ENCODE assay signal across 23 cellular contexts in genomic region chr6:78561015-78561414, GRCh38.
DNase-seq lines count a peak whose midpoint lies in the region; ATAC-seq and TF ChIP-seq lines count a peak whose summit lies in the region.
"Had no signal": no experiment of that assay in that cellular context is flagged by ENCODE, and none has a peak within 500 bp of the region (broad histone marks: within the 10 kb centered on the region; RNA-seq: fewer than 3 reads in every experiment).

No MANE protein-coding gene starts in this region.

- H3K9me3 ChIP-seq in mucosa of descending colon: peaks cover 5% of the 10 kb centered on the region

- H3K4me1 ChIP-seq in foreskin keratinocyte: no peaks in the 10 kb centered on the region
- no peaks in the 10 kb centered on the region for H3K4me1 ChIP-seq in mucosa of descending colon (ENCODE audit: low read depth)

- no peak overlapping the region for H3K27ac ChIP-seq in foreskin keratinocyte
- H3K27ac ChIP-seq: HL-60 had no signal

- H3K4me1 Mint-ChIP-seq in activated T-cell treated with anti-CD3 and anti-CD28 coated beads, Interleukin-2, amount 50 U/mL, for 4 hours (ENCODE audit: low read depth): no peaks in the 10 kb centered on the region

- H3K36me3 Mint-ChIP-seq in activated T-cell treated with anti-CD3 and anti-CD28 coated beads, Interleukin-2, amount 50 U/mL, for 4 hours (ENCODE audit: insufficient read depth): no peaks in the 10 kb centered on the region
- H3K36me3 Mint-ChIP-seq: CD8-positive, alpha-beta T cell had no signal

- H3K27me3 Mint-ChIP-seq in activated T-cell treated with anti-CD3 and anti-CD28 coated beads, Interleukin-2, amount 50 U/mL, for 4 hours (ENCODE audit: low read depth): no peaks in the 10 kb centered on the region

- no peaks in the 10 kb centered on the region for H3K27me3 ChIP-seq in foreskin keratinocyte

- DNase-seq in EL (peak; percentile 15), M059J (ENCODE audit: low read depth) (peak; percentile 34), choroid plexus epithelial cell (ENCODE audit: low read depth) (peak; percentile 13), foreskin keratinocyte (peak in 1 of 2 donors; percentile 20), mucosa of descending colon (no peak), hepatic stellate cell (ENCODE audit: low spot score) (no peak)
- DNase-seq in activated T-cell treated with anti-CD3 and anti-CD28 coated beads, Interleukin-2, amount 50 U/mL, for 4 hours: no peak
- DNase-seq in stimulated activated CD4-positive, alpha-beta T cell treated with anti-CD3 and anti-CD28 coated beads, Interleukin-15, amount 100 ng/mL, for 24 hours: no peak
- DNase-seq: AML-193; C1 segment of cervical spinal cord; Calu3; CD8-positive, alpha-beta T cell; DMS153; GF-D8; KG1; MV-4-11; NCI-H1105 treated with DMSO at 0.1 percent for 48 hours; NCI-H1694 treated with DMSO at 0.1 percent for 48 hours; NCI-H446 treated with DMSO at 0.1 percent for 48 hours; NCI-H526 treated with DMSO at 0.1 percent for 48 hours; OCI-M1 had no signal

- H3K9me3 Mint-ChIP-seq in activated T-cell treated with anti-CD3 and anti-CD28 coated beads, Interleukin-2, amount 50 U/mL, for 4 hours: peaks cover 23% of the 10 kb centered on the region

- H3K4me3 ChIP-seq in choroid plexus epithelial cell (ENCODE audit: low read depth, low read length): no peak overlapping the region
- H3K4me3 ChIP-seq in mucosa of descending colon: no peak overlapping the region

- no peaks in the 10 kb centered on the region for H3K36me3 ChIP-seq in mucosa of descending colon (ENCODE audit: low read depth)

- intact Hi-C loops in mucosa of descending colon (cut with DNase I, micrococcal nuclease): no loop called here

- no peak overlapping the region for H3K4me3 Mint-ChIP-seq in activated T-cell treated with anti-CD3 and anti-CD28 coated beads, Interleukin-2, amount 50 U/mL, for 4 hours
- H3K4me3 Mint-ChIP-seq: CD8-positive, alpha-beta T cell had no signal

- ATAC-seq in foreskin keratinocyte: peak; percentile 16
- ATAC-seq in mucosa of descending colon: no peak
- ATAC-seq in activated T-cell treated with anti-CD3 and anti-CD28 coated beads, Interleukin-2, amount 50 U/mL, for 4 hours: no peak
- ATAC-seq: CD8-positive, alpha-beta T cell; Right ventricle myocardium inferior had no signal

- TF ChIP-seq CTCF in choroid plexus epithelial cell (conservative IDR thresholded peaks at IDR 0.05; ENCODE audit: low read depth, low read length) (no peak), foreskin keratinocyte (conservative IDR thresholded peaks at IDR 0.05) (no peak), mucosa of descending colon (IDR thresholded peaks at IDR 0.05) (no peak)

Comparison
In these comparisons a context has a peak if more than half of its experiments do, and no peak if none do; other contexts are left out.
1. DNase-seq: peak in EL (single experiment), M059J (single experiment) and choroid plexus epithelial cell (single experiment); none in mucosa of descending colon (0 of 3), activated T-cell treated with anti-CD3 and anti-CD28 coated beads, Interleukin-2, amount 50 U/mL, for 4 hours (single experiment), hepatic stellate cell (single experiment) and stimulated activated CD4-positive, alpha-beta T cell treated with anti-CD3 and anti-CD28 coated beads, Interleukin-15, amount 100 ng/mL, for 24 hours (single experiment).